ENCODE assay signal across 23 cellular contexts in the genomic region with DNA sequence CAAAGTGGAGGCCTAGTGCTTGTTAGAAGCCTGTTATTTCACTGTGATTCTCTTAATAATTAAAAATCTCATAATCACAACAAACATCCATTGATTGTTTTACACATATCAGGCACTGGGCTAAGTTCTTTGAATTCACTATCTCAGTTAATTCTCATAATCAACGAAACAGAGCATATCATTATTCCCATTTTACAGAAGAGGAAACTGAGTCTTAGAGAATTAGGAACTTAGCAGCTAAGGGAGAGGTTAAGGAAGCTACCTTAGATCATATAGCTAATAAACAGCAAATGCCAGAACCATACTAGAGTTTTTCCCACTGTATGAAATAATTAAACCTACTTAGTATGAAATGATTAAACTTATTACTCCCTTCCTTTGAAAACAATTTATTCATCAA.
"Had no signal": no experiment of that assay in that cellular context is flagged by ENCODE, and none has a peak within 500 bp of the region (broad histone marks: within the 10 kb centered on the region; RNA-seq: fewer than 3 reads in every experiment).

No MANE protein-coding gene starts in this region.

- H3K4me3 Mint-ChIP-seq: immature natural killer cell, mesothelial cell of epicardium, naive B cell had no signal

- H3K9me3 ChIP-seq: colonic mucosa, esophagus muscularis mucosa, gastroesophageal sphincter, heart left ventricle, left lung, lower lobe of right lung, mucosa of descending colon had no signal

- H3K27me3 ChIP-seq: colonic mucosa, dorsolateral prefrontal cortex, esophagus muscularis mucosa, foreskin keratinocyte, gastroesophageal sphincter, heart left ventricle, hepatocyte, left lung had no signal

- H3K4me1 ChIP-seq: colonic mucosa had no signal

- ATAC-seq: foreskin keratinocyte, gastroesophageal sphincter, heart left ventricle, left cardiac atrium, left lung, left ventricle myocardium superior, lower lobe of right lung, mucosa of descending colon had no signal

- H3K9me3 Mint-ChIP-seq: immature natural killer cell, mesothelial cell of epicardium, naive B cell had no signal

- H3K4me2 ChIP-seq: hepatocyte had no signal

- H3K27me3 Mint-ChIP-seq: naive B cell had no signal

- H3K27ac Mint-ChIP-seq: immature natural killer cell, naive B cell had no signal

- H3K27ac ChIP-seq: colonic mucosa, dorsolateral prefrontal cortex, esophagus muscularis mucosa, foreskin keratinocyte, gastroesophageal sphincter, heart left ventricle, hepatocyte, left lung, lower lobe of right lung had no signal

- DNase-seq: colonic mucosa; dermis blood vessel endothelial cell; dorsolateral prefrontal cortex; effector CD4-positive, alpha-beta T cell; effector memory CD4-positive, alpha-beta T cell; foreskin keratinocyte; heart left ventricle; hypothalamus; immature natural killer cell; left cardiac atrium; left lung; left ventricle myocardium superior; lower lobe of right lung; mesenchymal stem cell; mucosa of descending colon; naive B cell had no signal

- H3K36me3 ChIP-seq: colonic mucosa, esophagus muscularis mucosa, gastroesophageal sphincter, heart left ventricle, left lung, lower lobe of right lung had no signal

- FAIRE-seq: endothelial cell of umbilical vein, frontal cortex, keratinocyte had no signal

- H2AFZ ChIP-seq: hepatocyte had no signal

- H3K4me3 ChIP-seq: colonic mucosa, dorsolateral prefrontal cortex, esophagus muscularis mucosa, gastroesophageal sphincter, heart left ventricle, hepatocyte, left lung, lower lobe of right lung, mucosa of descending colon had no signal
